In the genomic region with DNA sequence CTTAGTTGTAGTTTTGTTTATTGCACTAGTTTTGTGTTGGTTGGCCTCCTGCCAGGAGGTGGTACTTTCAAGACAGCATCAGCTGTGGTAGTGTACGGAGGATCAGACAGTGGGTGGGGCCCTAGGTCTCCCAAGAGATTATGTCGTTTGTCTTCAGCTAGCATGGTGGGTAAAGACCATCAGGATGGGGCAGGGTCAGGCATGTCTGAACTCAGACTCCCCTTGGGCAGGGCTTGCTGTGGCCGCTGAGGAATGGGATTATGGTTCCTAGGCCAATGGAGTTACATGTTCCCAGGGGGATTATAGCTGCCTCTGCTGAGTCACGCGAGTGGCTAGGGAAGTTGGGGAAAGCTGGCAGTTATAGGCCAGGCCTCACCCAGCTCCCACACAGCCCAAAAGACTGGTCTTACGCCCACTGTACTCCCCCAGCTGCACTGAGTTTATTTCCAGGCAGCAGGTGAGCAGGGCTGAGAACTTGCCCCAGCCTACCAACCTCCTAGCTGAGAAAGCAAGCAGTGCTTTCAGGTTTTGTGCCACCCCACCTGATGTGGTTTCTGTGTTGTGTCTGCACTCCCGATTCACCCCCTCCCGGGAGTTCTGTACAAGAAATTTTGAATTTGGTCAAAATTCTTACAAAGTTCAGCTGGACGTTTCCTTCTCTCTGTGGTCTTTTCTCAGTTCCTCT, we compare ENCODE assay signal across 1 cellular context.
TF ChIP-seq lines count a peak whose summit lies in the region.

No MANE protein-coding gene starts in this region.

TF ChIP-seq in GM23338, 12 proteins besides CTCF, POLR2A, EP300 and RAD21 (continued from another document):
- TF ChIP-seq, protein P1, sequence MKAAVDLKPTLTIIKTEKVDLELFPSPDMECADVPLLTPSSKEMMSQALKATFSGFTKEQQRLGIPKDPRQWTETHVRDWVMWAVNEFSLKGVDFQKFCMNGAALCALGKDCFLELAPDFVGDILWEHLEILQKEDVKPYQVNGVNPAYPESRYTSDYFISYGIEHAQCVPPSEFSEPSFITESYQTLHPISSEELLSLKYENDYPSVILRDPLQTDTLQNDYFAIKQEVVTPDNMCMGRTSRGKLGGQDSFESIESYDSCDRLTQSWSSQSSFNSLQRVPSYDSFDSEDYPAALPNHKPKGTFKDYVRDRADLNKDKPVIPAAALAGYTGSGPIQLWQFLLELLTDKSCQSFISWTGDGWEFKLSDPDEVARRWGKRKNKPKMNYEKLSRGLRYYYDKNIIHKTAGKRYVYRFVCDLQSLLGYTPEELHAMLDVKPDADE (IDR thresholded peaks at IDR 0.05), result no peak
- no peak for TF ChIP-seq EZH2 (IDR thresholded peaks at IDR 0.05; ENCODE audit: low read depth, unreplicated experiment)
